ENCODE assay signal across 1 cellular context in the genomic region with DNA sequence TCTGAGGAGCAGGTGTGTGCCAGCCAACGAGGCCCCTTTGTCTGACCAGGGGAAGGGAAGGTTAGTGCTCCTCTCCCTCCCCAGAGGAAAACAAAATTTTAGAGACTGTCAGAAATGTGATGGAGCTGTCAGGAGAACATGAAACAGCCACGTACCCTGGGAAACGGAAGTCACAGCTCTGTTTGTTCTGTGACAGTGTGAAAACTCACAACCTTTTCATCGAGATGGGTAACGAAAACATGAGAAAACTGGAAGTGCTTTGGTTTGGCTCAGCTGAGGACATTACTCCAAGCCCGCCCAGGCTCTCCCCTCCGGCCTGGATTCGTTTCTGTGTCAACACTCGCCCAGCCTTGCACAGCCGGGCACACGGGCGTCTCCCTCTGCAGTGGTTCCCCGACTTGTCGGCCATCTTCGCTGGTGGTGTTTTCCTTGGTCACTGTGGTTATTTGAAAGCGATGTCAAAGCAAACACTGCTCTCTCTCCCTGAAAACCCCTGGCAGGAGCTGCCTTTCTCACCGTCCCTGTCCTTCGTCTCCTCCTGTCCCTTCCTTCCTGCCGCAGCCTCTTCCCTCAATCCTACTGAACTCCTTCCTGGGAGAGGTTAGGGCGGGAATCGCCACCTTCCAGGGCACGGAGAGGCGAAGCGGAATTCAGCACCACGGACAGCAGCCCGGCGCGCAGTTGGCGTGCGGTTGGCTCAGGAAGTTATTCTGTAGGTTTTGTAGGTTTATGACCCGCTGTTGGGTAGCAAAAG.
A peak's percentile ranks its signal among the peaks of the same experiment; 100 is the strongest.
TF ChIP-seq lines count a peak whose summit lies in the region.

No MANE protein-coding gene starts in this region.

TF ChIP-seq in HepG2, 621 proteins besides CTCF, POLR2A, EP300 and RAD21 (continued from another document and continues in another):
- TF ChIP-seq, protein P1, sequence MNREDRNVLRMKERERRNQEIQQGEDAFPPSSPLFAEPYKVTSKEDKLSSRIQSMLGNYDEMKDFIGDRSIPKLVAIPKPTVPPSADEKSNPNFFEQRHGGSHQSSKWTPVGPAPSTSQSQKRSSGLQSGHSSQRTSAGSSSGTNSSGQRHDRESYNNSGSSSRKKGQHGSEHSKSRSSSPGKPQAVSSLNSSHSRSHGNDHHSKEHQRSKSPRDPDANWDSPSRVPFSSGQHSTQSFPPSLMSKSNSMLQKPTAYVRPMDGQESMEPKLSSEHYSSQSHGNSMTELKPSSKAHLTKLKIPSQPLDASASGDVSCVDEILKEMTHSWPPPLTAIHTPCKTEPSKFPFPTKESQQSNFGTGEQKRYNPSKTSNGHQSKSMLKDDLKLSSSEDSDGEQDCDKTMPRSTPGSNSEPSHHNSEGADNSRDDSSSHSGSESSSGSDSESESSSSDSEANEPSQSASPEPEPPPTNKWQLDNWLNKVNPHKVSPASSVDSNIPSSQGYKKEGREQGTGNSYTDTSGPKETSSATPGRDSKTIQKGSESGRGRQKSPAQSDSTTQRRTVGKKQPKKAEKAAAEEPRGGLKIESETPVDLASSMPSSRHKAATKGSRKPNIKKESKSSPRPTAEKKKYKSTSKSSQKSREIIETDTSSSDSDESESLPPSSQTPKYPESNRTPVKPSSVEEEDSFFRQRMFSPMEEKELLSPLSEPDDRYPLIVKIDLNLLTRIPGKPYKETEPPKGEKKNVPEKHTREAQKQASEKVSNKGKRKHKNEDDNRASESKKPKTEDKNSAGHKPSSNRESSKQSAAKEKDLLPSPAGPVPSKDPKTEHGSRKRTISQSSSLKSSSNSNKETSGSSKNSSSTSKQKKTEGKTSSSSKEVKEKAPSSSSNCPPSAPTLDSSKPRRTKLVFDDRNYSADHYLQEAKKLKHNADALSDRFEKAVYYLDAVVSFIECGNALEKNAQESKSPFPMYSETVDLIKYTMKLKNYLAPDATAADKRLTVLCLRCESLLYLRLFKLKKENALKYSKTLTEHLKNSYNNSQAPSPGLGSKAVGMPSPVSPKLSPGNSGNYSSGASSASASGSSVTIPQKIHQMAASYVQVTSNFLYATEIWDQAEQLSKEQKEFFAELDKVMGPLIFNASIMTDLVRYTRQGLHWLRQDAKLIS (CRISPR knock-in tag; IDR thresholded peaks at IDR 0.05) = no peak
- TF ChIP-seq, protein P2, sequence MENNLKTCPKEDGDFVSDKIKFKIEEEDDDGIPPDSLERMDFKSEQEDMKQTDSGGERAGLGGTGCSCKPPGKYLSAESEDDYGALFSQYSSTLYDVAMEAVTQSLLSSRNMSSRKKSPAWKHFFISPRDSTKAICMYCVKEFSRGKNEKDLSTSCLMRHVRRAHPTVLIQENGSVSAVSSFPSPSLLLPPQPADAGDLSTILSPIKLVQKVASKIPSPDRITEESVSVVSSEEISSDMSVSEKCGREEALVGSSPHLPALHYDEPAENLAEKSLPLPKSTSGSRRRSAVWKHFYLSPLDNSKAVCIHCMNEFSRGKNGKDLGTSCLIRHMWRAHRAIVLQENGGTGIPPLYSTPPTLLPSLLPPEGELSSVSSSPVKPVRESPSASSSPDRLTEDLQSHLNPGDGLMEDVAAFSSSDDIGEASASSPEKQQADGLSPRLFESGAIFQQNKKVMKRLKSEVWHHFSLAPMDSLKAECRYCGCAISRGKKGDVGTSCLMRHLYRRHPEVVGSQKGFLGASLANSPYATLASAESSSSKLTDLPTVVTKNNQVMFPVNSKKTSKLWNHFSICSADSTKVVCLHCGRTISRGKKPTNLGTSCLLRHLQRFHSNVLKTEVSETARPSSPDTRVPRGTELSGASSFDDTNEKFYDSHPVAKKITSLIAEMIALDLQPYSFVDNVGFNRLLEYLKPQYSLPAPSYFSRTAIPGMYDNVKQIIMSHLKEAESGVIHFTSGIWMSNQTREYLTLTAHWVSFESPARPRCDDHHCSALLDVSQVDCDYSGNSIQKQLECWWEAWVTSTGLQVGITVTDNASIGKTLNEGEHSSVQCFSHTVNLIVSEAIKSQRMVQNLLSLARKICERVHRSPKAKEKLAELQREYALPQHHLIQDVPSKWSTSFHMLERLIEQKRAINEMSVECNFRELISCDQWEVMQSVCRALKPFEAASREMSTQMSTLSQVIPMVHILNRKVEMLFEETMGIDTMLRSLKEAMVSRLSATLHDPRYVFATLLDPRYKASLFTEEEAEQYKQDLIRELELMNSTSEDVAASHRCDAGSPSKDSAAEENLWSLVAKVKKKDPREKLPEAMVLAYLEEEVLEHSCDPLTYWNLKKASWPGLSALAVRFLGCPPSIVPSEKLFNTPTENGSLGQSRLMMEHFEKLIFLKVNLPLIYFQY (CRISPR knock-in tag; IDR thresholded peaks at IDR 0.05; ENCODE audit: borderline replicate concordance) = peak; percentile 89
- no peak for TF ChIP-seq YY1 (IDR thresholded peaks at IDR 0.05; ENCODE audit: insufficient read depth, insufficient replicate concordance, low read depth, low read length)
- TF ChIP-seq ZNF10 (CRISPR knock-in tag; IDR thresholded peaks at IDR 0.05; ENCODE audit: borderline replicate concordance, low read depth) = no peak
- TF ChIP-seq SNAPC2 (CRISPR knock-in tag; IDR thresholded peaks at IDR 0.05) = peak; percentile 70; the same call in 1 of the 2 replicates
- peak; percentile 59 for TF ChIP-seq KAT8 (CRISPR knock-in tag; IDR thresholded peaks at IDR 0.05)
- TF ChIP-seq ZNF335 (CRISPR knock-in tag; IDR thresholded peaks at IDR 0.05) = peak; percentile 80; the same call in 1 of the 2 replicates
- no peak for TF ChIP-seq ZNF33A (CRISPR knock-in tag; IDR thresholded peaks at IDR 0.05; ENCODE audit: borderline replicate concordance)
- TF ChIP-seq, protein P3, sequence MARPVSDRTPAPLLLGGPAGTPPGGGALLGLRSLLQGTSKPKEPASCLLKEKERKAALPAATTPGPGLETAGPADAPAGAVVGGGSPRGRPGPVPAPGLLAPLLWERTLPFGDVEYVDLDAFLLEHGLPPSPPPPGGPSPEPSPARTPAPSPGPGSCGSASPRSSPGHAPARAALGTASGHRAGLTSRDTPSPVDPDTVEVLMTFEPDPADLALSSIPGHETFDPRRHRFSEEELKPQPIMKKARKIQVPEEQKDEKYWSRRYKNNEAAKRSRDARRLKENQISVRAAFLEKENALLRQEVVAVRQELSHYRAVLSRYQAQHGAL (CRISPR knock-in tag; IDR thresholded peaks at IDR 0.05; ENCODE audit: not compliant biosample characterization) = peak; percentile 98
- TF ChIP-seq, protein P4, sequence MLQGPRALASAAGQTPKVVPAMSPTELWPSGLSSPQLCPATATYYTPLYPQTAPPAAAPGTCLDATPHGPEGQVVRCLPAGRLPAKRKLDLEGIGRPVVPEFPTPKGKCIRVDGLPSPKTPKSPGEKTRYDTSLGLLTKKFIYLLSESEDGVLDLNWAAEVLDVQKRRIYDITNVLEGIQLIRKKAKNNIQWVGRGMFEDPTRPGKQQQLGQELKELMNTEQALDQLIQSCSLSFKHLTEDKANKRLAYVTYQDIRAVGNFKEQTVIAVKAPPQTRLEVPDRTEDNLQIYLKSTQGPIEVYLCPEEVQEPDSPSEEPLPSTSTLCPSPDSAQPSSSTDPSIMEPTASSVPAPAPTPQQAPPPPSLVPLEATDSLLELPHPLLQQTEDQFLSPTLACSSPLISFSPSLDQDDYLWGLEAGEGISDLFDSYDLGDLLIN (CRISPR knock-in tag; IDR thresholded peaks at IDR 0.05; ENCODE audit: borderline replicate concordance) = peak; percentile 76; the same call in 1 of the 2 replicates
- peak; percentile 73; the same call in 1 of the 2 replicates for TF ChIP-seq NFKBIZ (CRISPR knock-in tag; IDR thresholded peaks at IDR 0.05)
- peak; percentile 81; the same call in 1 of the 2 replicates for TF ChIP-seq ZBTB20 (CRISPR knock-in tag; IDR thresholded peaks at IDR 0.05; ENCODE audit: borderline replicate concordance, low read depth)
- TF ChIP-seq SOX5 (CRISPR knock-in tag; IDR thresholded peaks at IDR 0.05; ENCODE audit: borderline replicate concordance) = peak; percentile 49; the same call in 1 of the 2 replicates
- TF ChIP-seq ZNF121 (CRISPR knock-in tag; IDR thresholded peaks at IDR 0.05) = no peak
- TF ChIP-seq, protein P5, sequence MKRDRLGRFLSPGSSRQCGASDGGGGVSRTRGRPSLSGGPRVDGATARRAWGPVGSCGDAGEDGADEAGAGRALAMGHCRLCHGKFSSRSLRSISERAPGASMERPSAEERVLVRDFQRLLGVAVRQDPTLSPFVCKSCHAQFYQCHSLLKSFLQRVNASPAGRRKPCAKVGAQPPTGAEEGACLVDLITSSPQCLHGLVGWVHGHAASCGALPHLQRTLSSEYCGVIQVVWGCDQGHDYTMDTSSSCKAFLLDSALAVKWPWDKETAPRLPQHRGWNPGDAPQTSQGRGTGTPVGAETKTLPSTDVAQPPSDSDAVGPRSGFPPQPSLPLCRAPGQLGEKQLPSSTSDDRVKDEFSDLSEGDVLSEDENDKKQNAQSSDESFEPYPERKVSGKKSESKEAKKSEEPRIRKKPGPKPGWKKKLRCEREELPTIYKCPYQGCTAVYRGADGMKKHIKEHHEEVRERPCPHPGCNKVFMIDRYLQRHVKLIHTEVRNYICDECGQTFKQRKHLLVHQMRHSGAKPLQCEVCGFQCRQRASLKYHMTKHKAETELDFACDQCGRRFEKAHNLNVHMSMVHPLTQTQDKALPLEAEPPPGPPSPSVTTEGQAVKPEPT (CRISPR knock-in tag; IDR thresholded peaks at IDR 0.05; ENCODE audit: low read depth) = no peak
- TF ChIP-seq, protein P6, sequence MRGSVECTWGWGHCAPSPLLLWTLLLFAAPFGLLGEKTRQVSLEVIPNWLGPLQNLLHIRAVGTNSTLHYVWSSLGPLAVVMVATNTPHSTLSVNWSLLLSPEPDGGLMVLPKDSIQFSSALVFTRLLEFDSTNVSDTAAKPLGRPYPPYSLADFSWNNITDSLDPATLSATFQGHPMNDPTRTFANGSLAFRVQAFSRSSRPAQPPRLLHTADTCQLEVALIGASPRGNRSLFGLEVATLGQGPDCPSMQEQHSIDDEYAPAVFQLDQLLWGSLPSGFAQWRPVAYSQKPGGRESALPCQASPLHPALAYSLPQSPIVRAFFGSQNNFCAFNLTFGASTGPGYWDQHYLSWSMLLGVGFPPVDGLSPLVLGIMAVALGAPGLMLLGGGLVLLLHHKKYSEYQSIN (CRISPR knock-in tag; IDR thresholded peaks at IDR 0.05; ENCODE audit: borderline replicate concordance) = no peak; the same call in 1 of the 2 replicates
- peak; percentile 98 for TF ChIP-seq KLF6 (CRISPR knock-in tag; IDR thresholded peaks at IDR 0.05)
- TF ChIP-seq, protein P7, sequence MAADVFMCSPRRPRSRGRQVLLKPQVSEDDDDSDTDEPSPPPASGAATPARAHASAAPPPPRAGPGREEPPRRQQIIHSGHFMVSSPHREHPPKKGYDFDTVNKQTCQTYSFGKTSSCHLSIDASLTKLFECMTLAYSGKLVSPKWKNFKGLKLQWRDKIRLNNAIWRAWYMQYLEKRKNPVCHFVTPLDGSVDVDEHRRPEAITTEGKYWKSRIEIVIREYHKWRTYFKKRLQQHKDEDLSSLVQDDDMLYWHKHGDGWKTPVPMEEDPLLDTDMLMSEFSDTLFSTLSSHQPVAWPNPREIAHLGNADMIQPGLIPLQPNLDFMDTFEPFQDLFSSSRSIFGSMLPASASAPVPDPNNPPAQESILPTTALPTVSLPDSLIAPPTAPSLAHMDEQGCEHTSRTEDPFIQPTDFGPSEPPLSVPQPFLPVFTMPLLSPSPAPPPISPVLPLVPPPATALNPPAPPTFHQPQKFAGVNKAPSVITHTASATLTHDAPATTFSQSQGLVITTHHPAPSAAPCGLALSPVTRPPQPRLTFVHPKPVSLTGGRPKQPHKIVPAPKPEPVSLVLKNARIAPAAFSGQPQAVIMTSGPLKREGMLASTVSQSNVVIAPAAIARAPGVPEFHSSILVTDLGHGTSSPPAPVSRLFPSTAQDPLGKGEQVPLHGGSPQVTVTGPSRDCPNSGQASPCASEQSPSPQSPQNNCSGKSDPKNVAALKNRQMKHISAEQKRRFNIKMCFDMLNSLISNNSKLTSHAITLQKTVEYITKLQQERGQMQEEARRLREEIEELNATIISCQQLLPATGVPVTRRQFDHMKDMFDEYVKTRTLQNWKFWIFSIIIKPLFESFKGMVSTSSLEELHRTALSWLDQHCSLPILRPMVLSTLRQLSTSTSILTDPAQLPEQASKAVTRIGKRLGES (CRISPR knock-in tag; IDR thresholded peaks at IDR 0.05; ENCODE audit: borderline replicate concordance) = peak; percentile 86
- TF ChIP-seq RBM22 (optimal IDR thresholded peaks at IDR 0.05; ENCODE audit: low read length) = no peak
- no peak for TF ChIP-seq NR3C1 (CRISPR knock-in tag; IDR thresholded peaks at IDR 0.05)
- TF ChIP-seq FOXM1 (CRISPR knock-in tag; IDR thresholded peaks at IDR 0.05) = peak; percentile 70; the same call in 1 of the 2 replicates
- TF ChIP-seq FOXO1 (CRISPR knock-in tag; IDR thresholded peaks at IDR 0.05) = peak; percentile 61; the same call in 1 of the 2 replicates
- TF ChIP-seq ZNF83 (CRISPR knock-in tag; IDR thresholded peaks at IDR 0.05; ENCODE audit: borderline replicate concordance) = no peak
- TF ChIP-seq, protein P8, sequence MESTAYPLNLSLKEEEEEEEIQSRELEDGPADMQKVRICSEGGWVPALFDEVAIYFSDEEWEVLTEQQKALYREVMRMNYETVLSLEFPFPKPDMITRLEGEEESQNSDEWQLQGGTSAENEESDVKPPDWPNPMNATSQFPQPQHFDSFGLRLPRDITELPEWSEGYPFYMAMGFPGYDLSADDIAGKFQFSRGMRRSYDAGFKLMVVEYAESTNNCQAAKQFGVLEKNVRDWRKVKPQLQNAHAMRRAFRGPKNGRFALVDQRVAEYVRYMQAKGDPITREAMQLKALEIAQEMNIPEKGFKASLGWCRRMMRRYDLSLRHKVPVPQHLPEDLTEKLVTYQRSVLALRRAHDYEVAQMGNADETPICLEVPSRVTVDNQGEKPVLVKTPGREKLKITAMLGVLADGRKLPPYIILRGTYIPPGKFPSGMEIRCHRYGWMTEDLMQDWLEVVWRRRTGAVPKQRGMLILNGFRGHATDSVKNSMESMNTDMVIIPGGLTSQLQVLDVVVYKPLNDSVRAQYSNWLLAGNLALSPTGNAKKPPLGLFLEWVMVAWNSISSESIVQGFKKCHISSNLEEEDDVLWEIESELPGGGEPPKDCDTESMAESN (CRISPR knock-in tag; conservative IDR thresholded peaks at IDR 0.05) = 0 out of 2 replicates have a peak, but pooled peaks have one; percentile 71
